ENCODE assay signal across 36 cellular contexts in genomic region chr2:219034823-219035222, GRCh38. TPM values are rescaled to one million over a fixed set of nuclear protein-coding genes. Genes with fewer than 3 reads are reported as not detected.
"Had no signal": no experiment of that assay in that cellular context is flagged by ENCODE, and none has a peak within 500 bp of the region (broad histone marks: within the 10 kb centered on the region; RNA-seq: fewer than 3 reads in every experiment).

No MANE protein-coding gene starts in this region.

- FAIRE-seq: endothelial cell of umbilical vein had no signal

- H3K27ac ChIP-seq: colonic mucosa, esophagus muscularis mucosa, heart right ventricle, lower lobe of right lung, psoas muscle, sigmoid colon, testis, tibial artery had no signal

- H3K27me3 ChIP-seq: colonic mucosa, testis had no signal

- H3K4me3 Mint-ChIP-seq: dendritic cell treated with granulocyte-macrophage colony-stimulating factor and Interleukin-4, amounts not matched to agents 40 ng/mL and 50 ng/mL, for 4 days; immature natural killer cell; naive thymus-derived CD8-positive, alpha-beta T cell; nephron progenitor cell; stimulated activated memory B cell treated with anti-CD40 and anti-IgM and Interleukin-4, amounts not matched to agents 10 μg/mL and 1 μg/mL and 100 μg/mL, for 72 hours; type B pancreatic cell had no signal

- H3K9me3 ChIP-seq: colonic mucosa, esophagus muscularis mucosa, heart right ventricle, lower lobe of right lung, psoas muscle, sigmoid colon, testis, tibial artery had no signal

- H3K9me3 Mint-ChIP-seq: dendritic cell treated with granulocyte-macrophage colony-stimulating factor and Interleukin-4, amounts not matched to agents 40 ng/mL and 50 ng/mL, for 4 days; immature natural killer cell; nephron progenitor cell; type B pancreatic cell had no signal

- ATAC-seq: heart right ventricle; left ventricle myocardium superior; lower lobe of right lung; naive thymus-derived CD8-positive, alpha-beta T cell; psoas muscle; right cardiac atrium; stimulated activated memory B cell treated with anti-CD40 and anti-IgM and Interleukin-4, amounts not matched to agents 10 μg/mL and 1 μg/mL and 100 μg/mL, for 72 hours; stimulated activated naive CD8-positive, alpha-beta T cell treated with anti-CD3 and anti-CD28 coated beads, Interleukin-15, Interleukin-2, amounts not matched to agents 100 U/mL and 50 U/mL, for 24 hours had no signal

- H3K4me1 ChIP-seq: colonic mucosa, esophagus muscularis mucosa, heart right ventricle, lower lobe of right lung, psoas muscle, sigmoid colon, testis, tibial artery had no signal

- H3K36me3 Mint-ChIP-seq: immature natural killer cell; naive thymus-derived CD8-positive, alpha-beta T cell; stimulated activated memory B cell treated with anti-CD40 and anti-IgM and Interleukin-4, amounts not matched to agents 10 μg/mL and 1 μg/mL and 100 μg/mL, for 72 hours; type B pancreatic cell had no signal

- H3K27ac Mint-ChIP-seq: dendritic cell treated with granulocyte-macrophage colony-stimulating factor and Interleukin-4, amounts not matched to agents 40 ng/mL and 50 ng/mL, for 4 days; immature natural killer cell; naive thymus-derived CD8-positive, alpha-beta T cell; nephron progenitor cell; stimulated activated memory B cell treated with anti-CD40 and anti-IgM and Interleukin-4, amounts not matched to agents 10 μg/mL and 1 μg/mL and 100 μg/mL, for 72 hours; type B pancreatic cell had no signal

- DNase-seq: colonic mucosa; effector CD8-positive, alpha-beta T cell; foreskin melanocyte; glutamatergic neuron; heart right ventricle; hippocampal formation; immature natural killer cell; islet precursor cell; kidney glomerular epithelial cell; left ventricle myocardium superior; lower lobe of right lung; nephron progenitor cell; nucleus accumbens; psoas muscle; right cardiac atrium; sigmoid colon; stimulated activated CD4-positive, alpha-beta T cell treated with anti-CD3 and anti-CD28 coated beads, Interleukin-2, amount 100 ng/mL, for 24 hours; stimulated activated CD4-positive, alpha-beta T cell treated with anti-CD3 and anti-CD28 coated beads, Interleukin-4, amount 100 ng/mL, for 24 hours; stimulated activated naive CD8-positive, alpha-beta T cell treated with anti-CD3 and anti-CD28 coated beads, Interleukin-15, Interleukin-2, amounts not matched to agents 100 U/mL and 50 U/mL, for 24 hours; substantia nigra; testis; tibial artery had no signal

- H3K36me3 ChIP-seq: colonic mucosa, esophagus muscularis mucosa, heart right ventricle, lower lobe of right lung, sigmoid colon, tibial artery had no signal

- H3K4me1 Mint-ChIP-seq: immature natural killer cell, nephron progenitor cell had no signal

- H3K4me3 ChIP-seq: colonic mucosa, esophagus muscularis mucosa, heart right ventricle, lower lobe of right lung, psoas muscle, sigmoid colon, testis, tibial artery had no signal

RNA-seq across cellular contexts. Expression of gene CFAP65, which starts 6.5 kb away (rescaled TPM):
- total RNA-seq: endothelial cell of umbilical vein; esophagus muscularis mucosa; fibroblast of lung; heart right ventricle; left ventricle myocardium superior; mesenteric fat pad; naive thymus-derived CD8-positive, alpha-beta T cell; osteocyte; psoas muscle; right cardiac atrium; sigmoid colon; skeletal muscle tissue; urinary bladder had no signal
- polyA plus RNA-seq: fibroblast of lung, heart right ventricle, immature natural killer cell, psoas muscle, right cardiac atrium, urinary bladder had no signal

RNA-seq across cellular contexts. Expression of gene IHH, which starts 25.9 kb away (rescaled TPM):
- total RNA-seq: endothelial cell of umbilical vein; epithelial cell of proximal tubule; esophagus muscularis mucosa; fibroblast of lung; left ventricle myocardium superior; myocyte; naive thymus-derived CD8-positive, alpha-beta T cell; osteocyte; psoas muscle; right cardiac atrium; sigmoid colon; skeletal muscle tissue; urinary bladder had no signal
- polyA plus RNA-seq: fibroblast of lung; immature natural killer cell; naive thymus-derived CD8-positive, alpha-beta T cell had no signal

RNA-seq across cellular contexts. Expression of gene CRYBA2, which starts 41.6 kb away (rescaled TPM):
- total RNA-seq: endothelial cell of umbilical vein; epithelial cell of proximal tubule; esophagus muscularis mucosa; fibroblast of lung; heart right ventricle; left ventricle myocardium superior; lower lobe of right lung; mesenteric fat pad; myocyte; naive thymus-derived CD8-positive, alpha-beta T cell; osteocyte; psoas muscle; renal cortical epithelial cell; right cardiac atrium; sigmoid colon; skeletal muscle tissue; urinary bladder had no signal
- polyA plus RNA-seq: endothelial cell of umbilical vein; fibroblast of lung; heart right ventricle; immature natural killer cell; naive thymus-derived CD8-positive, alpha-beta T cell; right cardiac atrium; urinary bladder had no signal

RNA-seq across cellular contexts. Expression of gene FEV, which starts 49.8 kb away (rescaled TPM):
- total RNA-seq: endothelial cell of umbilical vein; epithelial cell of proximal tubule; esophagus muscularis mucosa; fibroblast of lung; heart right ventricle; left ventricle myocardium superior; lower lobe of right lung; mesenteric fat pad; myocyte; naive thymus-derived CD8-positive, alpha-beta T cell; osteocyte; psoas muscle; renal cortical epithelial cell; right cardiac atrium; skeletal muscle tissue; testis; urinary bladder had no signal
- polyA plus RNA-seq: endothelial cell of umbilical vein; fibroblast of lung; heart right ventricle; immature natural killer cell; naive thymus-derived CD8-positive, alpha-beta T cell; psoas muscle; right cardiac atrium; urinary bladder had no signal
